8 cellular contexts compared by ENCODE assay signal in the genomic region with DNA sequence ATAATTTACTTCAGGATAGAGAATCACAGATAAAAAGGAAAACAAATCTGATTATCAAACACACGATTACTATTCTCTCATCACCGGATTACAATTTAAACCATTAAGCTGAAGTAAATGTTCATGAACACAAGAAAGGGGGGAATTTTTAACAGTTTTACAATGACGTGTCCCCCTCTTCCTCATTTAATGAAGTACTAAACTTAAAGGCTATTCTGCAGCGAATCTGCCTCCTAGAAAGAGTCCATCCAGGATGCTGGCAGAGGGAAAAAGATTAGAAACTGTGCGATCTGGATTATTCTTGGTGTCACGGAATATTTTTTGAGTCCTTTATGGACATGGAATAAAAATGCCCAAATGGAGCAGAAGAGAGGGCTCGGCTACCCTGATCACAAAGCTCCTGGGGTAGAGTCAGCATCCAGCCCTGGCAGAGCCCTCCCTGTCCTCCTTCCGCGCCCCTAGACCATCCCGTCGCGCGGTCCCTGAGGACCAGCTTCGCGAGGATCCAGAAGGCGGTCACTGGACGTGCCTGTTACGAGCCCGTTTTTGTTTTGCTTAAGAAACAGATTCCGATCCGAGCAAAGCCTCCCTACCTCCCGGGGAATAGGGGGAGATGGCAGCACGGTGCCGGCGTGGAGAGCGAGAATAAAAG. TPM values are rescaled to one million over a fixed set of nuclear protein-coding genes. Genes with fewer than 3 reads are reported as not detected.
DNase-seq lines count a peak whose midpoint lies in the region; ATAC-seq and TF ChIP-seq lines count a peak whose summit lies in the region.

No MANE protein-coding gene starts in this region.

- no peaks in the 10 kb centered on the region for H3K36me3 ChIP-seq in CD4-positive, CD25-positive, alpha-beta regulatory T cell (ENCODE audit: control insufficient read depth, insufficient read depth, low read length)

- H3K9me3 ChIP-seq in CD4-positive, CD25-positive, alpha-beta regulatory T cell (ENCODE audit: control insufficient read depth in 2 of 2, low read length in 2 of 2), result no peaks in the 10 kb centered on the region

- peak in 1 of 3 donors; percentile 3 for DNase-seq in CD4-positive, CD25-positive, alpha-beta regulatory T cell
- DNase-seq in activated B cell treated with CpG ODN at 0.5 μM for 24 hours, result no peak
- DNase-seq in foreskin keratinocyte, result peak in 1 of 2 donors; percentile 53
- DNase-seq in retina, result peak; percentile 81
- DNase-seq in putamen (ENCODE audit: low spot score), result no peak
- DNase-seq in T1000 (lab: John Stamatoyannopoulos, UW), result no peak

- peaks cover 11% of the 10 kb centered on the region for H3K27me3 ChIP-seq in CD4-positive, CD25-positive, alpha-beta regulatory T cell (ENCODE audit: control insufficient read depth, insufficient read depth, low read length)
- no peaks in the 10 kb centered on the region for H3K27me3 ChIP-seq in foreskin keratinocyte

- H3K27ac ChIP-seq in CD4-positive, CD25-positive, alpha-beta regulatory T cell (ENCODE audit: insufficient read depth, low read length, poor library complexity, severe bottlenecking), result peak overlapping the region; percentile 60
- peak overlapping the region; percentile 46 for H3K27ac ChIP-seq in foreskin keratinocyte

- CTCF ChIA-PET in activated B cell treated with CpG ODN at 0.5 μM for 24 hours (lab: Charles Lee), result interaction anchor here (0.7 to 1.2 kb wide), 3 partner anchors 8 to 120 kb away, joined by 3 read pairs; no protein-coding TSS in a partner anchor

- peaks cover 46% of the 10 kb centered on the region for H3K27me3 Mint-ChIP-seq in CD4-positive, CD25-positive, alpha-beta regulatory T cell
- no peaks in the 10 kb centered on the region for H3K27me3 Mint-ChIP-seq in activated B cell treated with CpG ODN at 0.5 μM for 24 hours

- intact Hi-C loops in activated B cell treated with CpG ODN at 0.5 μM for 24 hours (cut with micrococcal nuclease), result loop anchor here (1.0 to 5.0 kb wide), 6 partner anchors 33 to 1349 kb away; partner anchors contain the start of gene ELMOD2

- peaks cover 0 to 20% (median 18%) of the 10 kb centered on the region in 4 donors for H3K4me1 Mint-ChIP-seq in CD4-positive, CD25-positive, alpha-beta regulatory T cell
- H3K4me1 Mint-ChIP-seq in activated B cell treated with CpG ODN at 0.5 μM for 24 hours, result peaks cover 28% of the 10 kb centered on the region

- no peaks in the 10 kb centered on the region for H3K36me3 Mint-ChIP-seq in CD4-positive, CD25-positive, alpha-beta regulatory T cell
- peaks cover 2% of the 10 kb centered on the region for H3K36me3 Mint-ChIP-seq in activated B cell treated with CpG ODN at 0.5 μM for 24 hours (ENCODE audit: low read depth)

- peak overlapping the region; percentile 41 for H3K4me3 ChIP-seq in CD4-positive, CD25-positive, alpha-beta regulatory T cell (ENCODE audit: low read depth, low read length)

- POLR2A ChIA-PET in activated B cell treated with CpG ODN at 0.5 μM for 24 hours (lab: Charles Lee), result interaction anchor here (0.9 to 4.4 kb wide), 13 partner anchors 11 to 380 kb away, joined by 3 to 74 read pairs (median 9); partner anchors contain the start of genes NAA15, NDUFC1 and NOCT

- TF ChIP-seq CTCF in activated B cell treated with CpG ODN at 0.5 μM for 24 hours (IDR thresholded peaks at IDR 0.05), result no peak
- no peak for TF ChIP-seq CTCF in foreskin keratinocyte (conservative IDR thresholded peaks at IDR 0.05)

- peaks cover 0 to 1% (median 0%) of the 10 kb centered on the region in 7 donors for H3K9me3 Mint-ChIP-seq in CD4-positive, CD25-positive, alpha-beta regulatory T cell
- H3K9me3 Mint-ChIP-seq in activated B cell treated with CpG ODN at 0.5 μM for 24 hours, result no peaks in the 10 kb centered on the region

- H3K27ac Mint-ChIP-seq in CD4-positive, CD25-positive, alpha-beta regulatory T cell, result peak overlapping the region in 1 of 3 donors; percentile 29
- H3K27ac Mint-ChIP-seq in activated B cell treated with CpG ODN at 0.5 μM for 24 hours, result peak overlapping the region; percentile 64

- peaks cover 13% of the 10 kb centered on the region for H3K4me1 ChIP-seq in CD4-positive, CD25-positive, alpha-beta regulatory T cell (ENCODE audit: control insufficient read depth, insufficient read depth, low read length, poor library complexity, severe bottlenecking)
- H3K4me1 ChIP-seq in foreskin keratinocyte, result peaks cover 8% of the 10 kb centered on the region

- H3K4me3 Mint-ChIP-seq in CD4-positive, CD25-positive, alpha-beta regulatory T cell, result peak overlapping the region; percentile 85 to 94 (median 90)
- H3K4me3 Mint-ChIP-seq in activated B cell treated with CpG ODN at 0.5 μM for 24 hours, result peak overlapping the region; percentile 93

- no peak for ATAC-seq in CD4-positive, CD25-positive, alpha-beta regulatory T cell (ENCODE audit: low read depth in 2 of 2)
- ATAC-seq in HG03439 (IDR thresholded peaks at IDR 0.05; ENCODE audit: unreplicated experiment) (peak; percentile 0), activated B cell treated with CpG ODN at 0.5 μM for 24 hours (ENCODE audit: low read depth) (no peak), foreskin keratinocyte (no peak), HG02884 (IDR thresholded peaks at IDR 0.05; ENCODE audit: unreplicated experiment) (no peak)

RNA-seq across cellular contexts. Expression of gene ELF2, which starts 1.2 kb away (rescaled TPM):
- total RNA-seq in CD4-positive, CD25-positive, alpha-beta regulatory T cell, result 75.0 TPM
- 10 to 100 TPM; 27.7 to 35.3 (median 32.2) TPM for polyA plus RNA-seq in CD4-positive, CD25-positive, alpha-beta regulatory T cell
- total RNA-seq in activated B cell treated with CpG ODN at 0.5 μM for 24 hours (48.7 and 57.9 TPM in 2 replicates), foreskin keratinocyte (18.9 and 22.1 TPM in 2 replicates)
- polyA plus RNA-seq in foreskin keratinocyte, result 4.5 and 5.8 TPM in 2 replicates
